Comparison of ENCODE assay signal across 1 cellular context in the genomic region with DNA sequence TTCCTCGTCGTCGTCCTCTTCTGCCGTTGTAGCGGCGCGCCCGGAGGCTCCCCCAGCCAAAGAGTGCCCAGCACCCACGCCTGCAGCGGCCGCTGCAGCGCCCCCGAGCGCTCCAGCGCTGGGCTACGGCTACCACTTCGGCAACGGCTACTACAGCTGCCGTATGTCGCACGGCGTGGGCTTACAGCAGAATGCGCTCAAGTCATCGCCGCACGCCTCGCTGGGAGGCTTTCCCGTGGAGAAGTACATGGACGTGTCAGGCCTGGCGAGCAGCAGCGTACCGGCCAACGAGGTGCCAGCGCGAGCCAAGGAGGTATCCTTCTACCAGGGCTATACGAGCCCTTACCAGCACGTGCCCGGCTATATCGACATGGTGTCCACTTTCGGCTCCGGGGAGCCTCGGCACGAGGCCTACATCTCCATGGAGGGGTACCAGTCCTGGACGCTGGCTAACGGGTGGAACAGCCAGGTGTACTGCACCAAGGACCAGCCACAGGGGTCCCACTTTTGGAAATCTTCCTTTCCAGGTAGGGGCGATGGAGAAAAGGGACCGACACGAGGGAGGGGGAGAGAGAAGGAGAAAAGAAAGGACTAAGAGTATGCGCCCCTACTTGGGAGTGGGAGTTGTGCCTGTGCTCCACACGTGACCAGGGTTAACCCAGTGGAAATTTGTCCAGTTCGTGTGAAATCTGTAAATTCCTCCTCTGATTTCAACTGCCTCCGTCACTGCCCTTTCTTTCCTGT.
TF ChIP-seq lines count a peak whose summit lies in the region.

No MANE protein-coding gene starts in this region.

TF ChIP-seq in HepG2, 621 proteins besides CTCF, POLR2A, EP300 and RAD21:
- TF ChIP-seq ZNF660 (CRISPR knock-in tag; IDR thresholded peaks at IDR 0.05; ENCODE audit: borderline replicate concordance, low read depth) = no peak
- TF ChIP-seq BHLHE40 (IDR thresholded peaks at IDR 0.05; ENCODE audit: low read length) = 0 out of 2 replicates have a peak, but pooled peaks have one; percentile 22
- peak; percentile 63 for TF ChIP-seq HNRNPLL (IDR thresholded peaks at IDR 0.05; ENCODE audit: low read depth, low read length, poor library complexity, severe bottlenecking)
- TF ChIP-seq ZNF225 (CRISPR knock-in tag; IDR thresholded peaks at IDR 0.05) = no peak
- no peak for TF ChIP-seq NFRKB (IDR thresholded peaks at IDR 0.05)
- TF ChIP-seq MTF2 (CRISPR knock-in tag; IDR thresholded peaks at IDR 0.05; ENCODE audit: borderline replicate concordance) = 0 out of 2 replicates have a peak, but pooled peaks have one; percentile 19
- TF ChIP-seq, protein P1, sequence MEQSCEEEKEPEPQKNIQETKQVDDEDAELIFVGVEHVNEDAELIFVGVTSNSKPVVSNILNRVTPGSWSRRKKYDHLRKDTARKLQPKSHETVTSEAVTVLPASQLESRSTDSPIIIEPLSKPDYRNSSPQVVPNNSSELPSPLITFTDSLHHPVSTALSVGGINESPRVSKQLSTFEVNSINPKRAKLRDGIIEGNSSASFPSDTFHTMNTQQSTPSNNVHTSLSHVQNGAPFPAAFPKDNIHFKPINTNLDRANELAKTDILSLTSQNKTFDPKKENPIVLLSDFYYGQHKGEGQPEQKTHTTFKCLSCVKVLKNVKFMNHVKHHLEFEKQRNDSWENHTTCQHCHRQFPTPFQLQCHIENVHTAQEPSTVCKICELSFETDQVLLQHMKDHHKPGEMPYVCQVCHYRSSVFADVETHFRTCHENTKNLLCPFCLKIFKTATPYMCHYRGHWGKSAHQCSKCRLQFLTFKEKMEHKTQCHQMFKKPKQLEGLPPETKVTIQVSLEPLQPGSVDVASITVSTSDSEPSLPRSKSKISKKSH (CRISPR knock-in tag; IDR thresholded peaks at IDR 0.05; ENCODE audit: borderline replicate concordance) = 0 out of 2 replicates have a peak, but pooled peaks have one; percentile 25
- TF ChIP-seq, protein P2, sequence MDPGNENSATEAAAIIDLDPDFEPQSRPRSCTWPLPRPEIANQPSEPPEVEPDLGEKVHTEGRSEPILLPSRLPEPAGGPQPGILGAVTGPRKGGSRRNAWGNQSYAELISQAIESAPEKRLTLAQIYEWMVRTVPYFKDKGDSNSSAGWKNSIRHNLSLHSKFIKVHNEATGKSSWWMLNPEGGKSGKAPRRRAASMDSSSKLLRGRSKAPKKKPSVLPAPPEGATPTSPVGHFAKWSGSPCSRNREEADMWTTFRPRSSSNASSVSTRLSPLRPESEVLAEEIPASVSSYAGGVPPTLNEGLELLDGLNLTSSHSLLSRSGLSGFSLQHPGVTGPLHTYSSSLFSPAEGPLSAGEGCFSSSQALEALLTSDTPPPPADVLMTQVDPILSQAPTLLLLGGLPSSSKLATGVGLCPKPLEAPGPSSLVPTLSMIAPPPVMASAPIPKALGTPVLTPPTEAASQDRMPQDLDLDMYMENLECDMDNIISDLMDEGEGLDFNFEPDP (CRISPR knock-in tag; conservative IDR thresholded peaks at IDR 0.05) = no peak
